ENCODE assay signal across 8 cellular contexts in genomic region chr1:221903594-221903993, GRCh38.
"Had no signal": no experiment of that assay in that cellular context is flagged by ENCODE, and none has a peak within 500 bp of the region (broad histone marks: within the 10 kb centered on the region; RNA-seq: fewer than 3 reads in every experiment).

No MANE protein-coding gene starts in this region.

- ATAC-seq: HCT116, HepG2 had no signal

- FAIRE-seq: HepG2 had no signal

- H3K4me3 ChIP-seq: GM23248, HAP-1 had no signal

- DNase-seq: GM23248, GOT3, H7, HFFc6 had no signal

- H3K27ac ChIP-seq: GM23248, HL-60 had no signal

- H3K9ac ChIP-seq: GM23248 had no signal

- H3K9me3 ChIP-seq: HAP-1 had no signal

- H2AFZ ChIP-seq: GM23248 had no signal

- H3K36me3 ChIP-seq: HAP-1 had no signal

- H3K4me1 ChIP-seq: HAP-1 had no signal
